In genomic region chr17:28085766-28086165, GRCh38 we compare ENCODE assay signal across 21 cellular contexts.
"Had no signal": no experiment of that assay in that cellular context is flagged by ENCODE, and none has a peak within 500 bp of the region (broad histone marks: within the 10 kb centered on the region; RNA-seq: fewer than 3 reads in every experiment).

No MANE protein-coding gene starts in this region.

- H3K27ac ChIP-seq: foreskin keratinocyte, left ventricle myocardium inferior, neural progenitor cell, ovary, right atrium auricular region, suprapubic skin, thyroid gland, uterus had no signal

- H3K9me3 ChIP-seq: ovary, suprapubic skin, thyroid gland had no signal

- H3K36me3 Mint-ChIP-seq: immature natural killer cell; natural killer cell treated with Interleukin-12 subunit alpha and Interleukin-12 subunit beta and Interleukin-15 and Interleukin-18, amount 100 ng/mL, for 72 hours; neural progenitor cell had no signal

- H3K36me3 ChIP-seq: left ventricle myocardium inferior, neural progenitor cell, ovary, right atrium auricular region, suprapubic skin, thyroid gland, uterus had no signal

- H2AFZ ChIP-seq: neural progenitor cell had no signal

- H3K4me2 ChIP-seq: neural progenitor cell had no signal

- H3K4me1 ChIP-seq: suprapubic skin had no signal

- ATAC-seq: effector memory CD8-positive, alpha-beta T cell; natural killer cell treated with Interleukin-12 subunit alpha and Interleukin-12 subunit beta and Interleukin-15 and Interleukin-18, amount 100 ng/mL, for 72 hours had no signal

- H3K4me3 Mint-ChIP-seq: dendritic cell treated with granulocyte-macrophage colony-stimulating factor and Interleukin-4, amounts not matched to agents 40 ng/mL and 50 ng/mL, for 4 days; effector memory CD8-positive, alpha-beta T cell; immature natural killer cell; natural killer cell treated with Interleukin-12 subunit alpha and Interleukin-12 subunit beta and Interleukin-15 and Interleukin-18, amount 100 ng/mL, for 72 hours; neural progenitor cell; type B pancreatic cell had no signal

- FAIRE-seq: keratinocyte, small intestine had no signal

- H3K4me3 ChIP-seq: left ventricle myocardium inferior, lung, neural progenitor cell, ovary, right atrium auricular region, suprapubic skin, thyroid gland, uterus had no signal

- H3K27me3 Mint-ChIP-seq: dendritic cell treated with granulocyte-macrophage colony-stimulating factor and Interleukin-4, amounts not matched to agents 40 ng/mL and 50 ng/mL, for 4 days; effector memory CD8-positive, alpha-beta T cell; natural killer cell treated with Interleukin-12 subunit alpha and Interleukin-12 subunit beta and Interleukin-15 and Interleukin-18, amount 100 ng/mL, for 72 hours; type B pancreatic cell had no signal

- DNase-seq: effector memory CD8-positive, alpha-beta T cell; immature natural killer cell; left ventricle myocardium inferior; mesenchymal stem cell; midbrain; nucleus accumbens; ovary; small intestine; stimulated activated CD4-positive, alpha-beta T cell treated with anti-CD3 and anti-CD28 coated beads, Interleukin-12 subunit alpha, Interleukin-12 subunit beta, amount 100 ng/mL, for 4 hours; stimulated activated naive CD4-positive, alpha-beta T cell treated with Interleukin-2 at 50 U/mL for 16 hours; thyroid gland; uterus had no signal

- H3K27me3 ChIP-seq: foreskin keratinocyte, neural progenitor cell, ovary, right atrium auricular region, suprapubic skin, thyroid gland, uterus had no signal

- H3K9me3 Mint-ChIP-seq: dendritic cell treated with granulocyte-macrophage colony-stimulating factor and Interleukin-4, amounts not matched to agents 40 ng/mL and 50 ng/mL, for 4 days; effector memory CD8-positive, alpha-beta T cell; immature natural killer cell; natural killer cell treated with Interleukin-12 subunit alpha and Interleukin-12 subunit beta and Interleukin-15 and Interleukin-18, amount 100 ng/mL, for 72 hours; type B pancreatic cell had no signal

- H3K9ac ChIP-seq: neural progenitor cell had no signal

- H3K27ac Mint-ChIP-seq: dendritic cell treated with granulocyte-macrophage colony-stimulating factor and Interleukin-4, amounts not matched to agents 40 ng/mL and 50 ng/mL, for 4 days; effector memory CD8-positive, alpha-beta T cell; neural progenitor cell; type B pancreatic cell had no signal
